10 cellular contexts compared by ENCODE assay signal in genomic region chr1:1758692-1759455, GRCh38. TPM values are rescaled to one million over a fixed set of nuclear protein-coding genes. Genes with fewer than 3 reads are reported as not detected.
DNase-seq lines count a peak whose midpoint lies in the region; ATAC-seq and TF ChIP-seq lines count a peak whose summit lies in the region.
"Had no signal": no experiment of that assay in that cellular context is flagged by ENCODE, and none has a peak within 500 bp of the region (broad histone marks: within the 10 kb centered on the region; RNA-seq: fewer than 3 reads in every experiment).

No MANE protein-coding gene starts in this region.

- H3K4me3 Mint-ChIP-seq in progenitor cell of endocrine pancreas (ENCODE audit: low read depth): no peak overlapping the region
- no peak overlapping the region for H3K4me3 Mint-ChIP-seq in endodermal cell

- H3K9me3 ChIP-seq in SK-N-MC (ENCODE audit: low read depth, low read length) (no peaks in the 10 kb centered on the region), left ventricle myocardium inferior (replicated peaks) (no peaks in the 10 kb centered on the region), endodermal cell (ENCODE audit: control insufficient read depth, low read length) (no peaks in the 10 kb centered on the region)

- WGBS in endodermal cell (ENCODE audit: insufficient coverage in 1 of 2, insufficient read length in 1 of 2), 2 experiments: 93 to 97% methylated on average over 20 to 34 of the region's 34 CpGs

- ATAC-seq in HG02610 (IDR thresholded peaks at IDR 0.05; ENCODE audit: unreplicated experiment): no peak

- H3K4me1 ChIP-seq in left ventricle myocardium inferior (peaks cover 19% of the 10 kb centered on the region), endodermal cell (ENCODE audit: control insufficient read depth, insufficient read depth, low read length) (no peaks in the 10 kb centered on the region)

- DNase-seq in ELF-1 (ENCODE audit: low read depth, low spot score): peak; percentile 46
- no peak for DNase-seq in SK-N-MC (ENCODE audit: low read depth, low spot score)
- peak; percentile 58 for DNase-seq in left ventricle myocardium inferior
- DNase-seq in progenitor cell of endocrine pancreas (ENCODE audit: low spot score, unreplicated experiment): no peak
- no peak for DNase-seq in NCI-H1092 (lab: John Stamatoyannopoulos, UW)
- DNase-seq in GM19240 (ENCODE audit: insufficient read length, low spot score): no peak
- no peak for DNase-seq in endodermal cell
- DNase-seq: effector CD8-positive, alpha-beta T cell; naive B cell had no signal

- no peak overlapping the region for H3K4me3 ChIP-seq in SK-N-MC
- peak overlapping the region; percentile 21 for H3K4me3 ChIP-seq in left ventricle myocardium inferior
- no peak overlapping the region for H3K4me3 ChIP-seq in endodermal cell (ENCODE audit: low read length)

- H3K36me3 Mint-ChIP-seq in progenitor cell of endocrine pancreas (ENCODE audit: insufficient read depth) (peaks cover 10% of the 10 kb centered on the region), endodermal cell (ENCODE audit: low read depth) (peaks cover 69% of the 10 kb centered on the region)
- H3K36me3 Mint-ChIP-seq: naive B cell had no signal

- H3K36me3 ChIP-seq in SK-N-MC (ENCODE audit: insufficient read depth, low read length) (peaks cover 76% of the 10 kb centered on the region), left ventricle myocardium inferior (peaks cover 85% of the 10 kb centered on the region), endodermal cell (ENCODE audit: control insufficient read depth, insufficient read depth, low read length) (peaks cover 41% of the 10 kb centered on the region)

- H3K27me3 ChIP-seq in left ventricle myocardium inferior (ENCODE audit: low read depth) (no peaks in the 10 kb centered on the region), endodermal cell (ENCODE audit: control insufficient read depth, insufficient read depth, low read length, poor library complexity, severe bottlenecking) (no peaks in the 10 kb centered on the region)

- H3K9me3 Mint-ChIP-seq in progenitor cell of endocrine pancreas (ENCODE audit: low read depth) (no peaks in the 10 kb centered on the region), endodermal cell (no peaks in the 10 kb centered on the region)
- H3K9me3 Mint-ChIP-seq: naive B cell had no signal

- TF ChIP-seq CTCF in left ventricle myocardium inferior (IDR thresholded peaks at IDR 0.05; ENCODE audit: borderline replicate concordance) (no peak), progenitor cell of endocrine pancreas (IDR thresholded peaks at IDR 0.05; ENCODE audit: unreplicated experiment) (no peak), endodermal cell (conservative IDR thresholded peaks at IDR 0.05) (no peak)

- H3K27ac Mint-ChIP-seq in progenitor cell of endocrine pancreas: peak overlapping the region; percentile 33
- H3K27ac Mint-ChIP-seq in endodermal cell: no peak overlapping the region

- H3K27me3 Mint-ChIP-seq in progenitor cell of endocrine pancreas (no peaks in the 10 kb centered on the region), endodermal cell (ENCODE audit: insufficient read depth) (no peaks in the 10 kb centered on the region)
- H3K27me3 Mint-ChIP-seq: naive B cell had no signal

- intact Hi-C loops in left ventricle myocardium inferior (cut with micrococcal nuclease): no loop called here

- H3K4me1 Mint-ChIP-seq in progenitor cell of endocrine pancreas (ENCODE audit: low read depth) (no peaks in the 10 kb centered on the region), endodermal cell (no peaks in the 10 kb centered on the region)

- peak overlapping the region; percentile 31; the same call in 1 of the 2 replicates for H3K27ac ChIP-seq in SK-N-MC
- peak overlapping the region; percentile 67 for H3K27ac ChIP-seq in left ventricle myocardium inferior (replicated peaks)
- H3K27ac ChIP-seq in endodermal cell (ENCODE audit: low read depth, low read length): no peak overlapping the region

- H3K9ac ChIP-seq in SK-N-MC (ENCODE audit: insufficient read length) (no peak overlapping the region), endodermal cell (ENCODE audit: extremely low read depth, low read length, poor library complexity, severe bottlenecking) (no peak overlapping the region)

RNA-seq across cellular contexts. Expression of gene NADK, which starts 19.4 kb away (rescaled TPM):
- total RNA-seq in left ventricle myocardium inferior (25.3 TPM), progenitor cell of endocrine pancreas (86.6 and 87.8 TPM in 2 replicates), endodermal cell (10 to 100 TPM; 75.2 to 81.6 TPM)
- 49.0 TPM for polyA plus RNA-seq in endodermal cell (2013, experiment 1 of 2)
- 44.8 TPM for polyA plus RNA-seq in endodermal cell (2013, experiment 2 of 2)

RNA-seq across cellular contexts. Expression of gene CDK11A, which starts 34.7 kb away (rescaled TPM):
- 21.7 TPM for total RNA-seq in left ventricle myocardium inferior
- total RNA-seq in progenitor cell of endocrine pancreas: 56.1 and 59.4 TPM in 2 replicates
- 10 to 100 TPM; 61.0 to 62.1 TPM for total RNA-seq in endodermal cell
- 43.3 TPM for polyA plus RNA-seq in endodermal cell (2013, experiment 1 of 2)
- polyA plus RNA-seq in endodermal cell (2013, experiment 2 of 2): 36.0 TPM

Comparison
In these comparisons a context has a peak if more than half of its experiments do, and no peak if none do; other contexts are left out.
1. DNase-seq: peak in ELF-1 (single experiment) and left ventricle myocardium inferior (single experiment); none in SK-N-MC (single experiment), progenitor cell of endocrine pancreas (single experiment), NCI-H1092 (single experiment), GM19240 (single experiment) and endodermal cell (single experiment).